Comparison of ENCODE assay signal across 19 cellular contexts in the genomic region with DNA sequence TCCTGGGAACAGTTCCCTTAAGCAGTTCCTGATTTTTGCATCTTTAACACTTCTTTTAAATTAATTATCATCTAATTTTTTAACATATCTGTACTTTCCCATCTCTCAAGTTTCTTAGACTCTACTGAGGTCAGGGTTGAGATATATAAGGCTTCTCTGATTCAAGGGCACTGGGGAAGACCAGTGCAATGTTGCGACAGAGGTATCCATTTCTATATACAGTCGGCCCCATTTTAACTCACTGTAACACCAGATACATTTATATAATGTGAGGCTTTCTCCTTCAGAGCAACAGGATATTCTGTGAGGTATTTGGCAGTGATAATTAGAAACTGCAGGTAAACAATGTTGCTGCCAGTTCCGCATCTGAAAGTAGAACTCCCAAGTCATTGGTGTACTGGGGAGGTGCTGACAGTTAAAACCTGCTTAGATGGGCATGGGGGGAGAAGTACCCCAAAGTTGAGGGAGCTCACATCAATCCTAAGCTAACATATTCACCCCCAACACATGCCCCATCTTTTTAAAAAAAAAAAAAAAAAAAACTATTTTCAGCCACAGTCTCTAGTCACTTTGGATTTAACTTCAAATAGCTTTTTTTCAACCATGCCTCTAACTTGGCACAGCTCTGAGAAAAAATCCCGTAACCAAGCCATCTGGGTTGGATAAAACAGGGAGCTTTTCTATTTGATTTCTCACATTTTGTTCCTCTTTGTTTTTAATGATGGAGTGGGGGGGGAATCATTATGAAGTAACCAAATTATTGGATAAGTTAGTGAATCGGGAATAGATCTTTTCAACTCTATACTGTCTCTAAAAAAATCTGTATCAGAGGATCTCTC.
DNase-seq lines count a peak whose midpoint lies in the region; ATAC-seq and TF ChIP-seq lines count a peak whose summit lies in the region.
"Had no signal": no experiment of that assay in that cellular context is flagged by ENCODE, and none has a peak within 500 bp of the region (broad histone marks: within the 10 kb centered on the region; RNA-seq: fewer than 3 reads in every experiment).

No MANE protein-coding gene starts in this region.

- H3K27me3 Mint-ChIP-seq in nephron (ENCODE audit: low read depth): no peaks in the 10 kb centered on the region
- H3K27me3 Mint-ChIP-seq in activated T-helper 2 cell treated with anti-CD3 and anti-CD28 coated beads, Interferon-gamma antibody, Interleukin-2, Interleukin-4, amounts not matched to agents 10 μg/mL and 5 μg/mL and 100 μg/mL, durations not matched to agents 14 hours and 24 hours and 36 hours (ENCODE audit: low read depth): no peaks in the 10 kb centered on the region
- H3K27me3 Mint-ChIP-seq: activated CD4-positive, alpha-beta T cell treated with anti-CD3 and anti-CD28 coated beads, Interleukin-2, amount 10 ng/mL, durations not matched to agents 24 days and 14 days; naive thymus-derived CD4-positive, alpha-beta T cell had no signal

- no peak for TF ChIP-seq CTCF in NB4 (IDR thresholded peaks at IDR 0.05; ENCODE audit: low read depth, low read length)
- no peak for TF ChIP-seq CTCF in nephron (IDR thresholded peaks at IDR 0.05; ENCODE audit: unreplicated experiment in 3 of 3)
- TF ChIP-seq CTCF in thoracic aorta (IDR thresholded peaks at IDR 0.05): no peak
- TF ChIP-seq CTCF in sigmoid colon (IDR thresholded peaks at IDR 0.05): no peak

- H3K4me1 ChIP-seq in thoracic aorta (ENCODE audit: control insufficient read depth in 1 of 2, low read depth in 2 of 2) (peaks cover 41 to 83% of the 10 kb centered on the region in 2 donors), sigmoid colon (peaks cover 0 to 71% (median 39%) of the 10 kb centered on the region in 4 donors)

- no peaks in the 10 kb centered on the region for H3K9me3 Mint-ChIP-seq in nephron
- H3K9me3 Mint-ChIP-seq in activated T-helper 2 cell treated with anti-CD3 and anti-CD28 coated beads, Interferon-gamma antibody, Interleukin-2, Interleukin-4, amounts not matched to agents 10 μg/mL and 5 μg/mL and 100 μg/mL, durations not matched to agents 14 hours and 24 hours and 36 hours: no peaks in the 10 kb centered on the region
- H3K9me3 Mint-ChIP-seq: activated CD4-positive, alpha-beta T cell treated with anti-CD3 and anti-CD28 coated beads, Interleukin-2, amount 10 ng/mL, durations not matched to agents 24 days and 14 days; activated naive CD4-positive, alpha-beta T cell treated with anti-CD3 and anti-CD28 coated beads, Interleukin-2, amount 50 U/mL, for 72 hours; activated T-helper 1 cell treated with anti-CD3 and anti-CD28 coated beads, Interleukin-12 subunit alpha, Interleukin-12 subunit beta, Interleukin-2, Interleukin-4 antibody, amounts not matched to agents 30 ng/mL and 10 ng/mL and 1 ng/mL, durations not matched to agents 14 hours and 24 hours and 36 hours; CD8-positive, alpha-beta T cell; naive thymus-derived CD4-positive, alpha-beta T cell had no signal

- no peak for TF ChIP-seq EP300 in sigmoid colon (IDR thresholded peaks at IDR 0.05)

- intact Hi-C loops in sigmoid colon (cut with DNase I): loop anchor here (5.0 kb wide), 1 partner anchor 43 kb away; no protein-coding TSS in a partner anchor
- intact Hi-C loops in activated T-helper 2 cell treated with anti-CD3 and anti-CD28 coated beads, Interferon-gamma antibody, Interleukin-2, Interleukin-4, amounts not matched to agents 10 μg/mL and 5 μg/mL and 100 μg/mL, durations not matched to agents 14 hours and 24 hours and 36 hours (cut with micrococcal nuclease): no loop called here

- H3K27ac Mint-ChIP-seq in nephron: peak overlapping the region; percentile 21 to 96 (median 92)
- H3K27ac Mint-ChIP-seq in activated T-helper 2 cell treated with anti-CD3 and anti-CD28 coated beads, Interferon-gamma antibody, Interleukin-2, Interleukin-4, amounts not matched to agents 10 μg/mL and 5 μg/mL and 100 μg/mL, durations not matched to agents 14 hours and 24 hours and 36 hours: no peak overlapping the region
- H3K27ac Mint-ChIP-seq: activated CD4-positive, alpha-beta T cell treated with anti-CD3 and anti-CD28 coated beads, Interleukin-2, amount 10 ng/mL, durations not matched to agents 24 days and 14 days; activated naive CD4-positive, alpha-beta T cell treated with anti-CD3 and anti-CD28 coated beads, Interleukin-2, amount 50 U/mL, for 72 hours; activated T-helper 1 cell treated with anti-CD3 and anti-CD28 coated beads, Interleukin-12 subunit alpha, Interleukin-12 subunit beta, Interleukin-2, Interleukin-4 antibody, amounts not matched to agents 30 ng/mL and 10 ng/mL and 1 ng/mL, durations not matched to agents 14 hours and 24 hours and 36 hours; CD8-positive, alpha-beta T cell; naive thymus-derived CD4-positive, alpha-beta T cell had no signal

- H3K4me3 ChIP-seq in NB4 (ENCODE audit: low read depth, low read length) (no peak overlapping the region), thoracic aorta (peak overlapping the region; percentile 48), sigmoid colon (no peak overlapping the region)

- TF ChIP-seq POLR2A in NB4 (IDR thresholded peaks at IDR 0.05; ENCODE audit: extremely low read depth, insufficient read length) (no peak), sigmoid colon (IDR thresholded peaks at IDR 0.05) (no peak)

- no peaks in the 10 kb centered on the region for H3K9me3 ChIP-seq in thoracic aorta
- no peaks in the 10 kb centered on the region for H3K9me3 ChIP-seq in sigmoid colon

- no peaks in the 10 kb centered on the region for H3K36me3 Mint-ChIP-seq in nephron (ENCODE audit: low read depth)
- H3K36me3 Mint-ChIP-seq in activated T-helper 2 cell treated with anti-CD3 and anti-CD28 coated beads, Interferon-gamma antibody, Interleukin-2, Interleukin-4, amounts not matched to agents 10 μg/mL and 5 μg/mL and 100 μg/mL, durations not matched to agents 14 hours and 24 hours and 36 hours (ENCODE audit: low read depth): no peaks in the 10 kb centered on the region
- H3K36me3 Mint-ChIP-seq: activated naive CD4-positive, alpha-beta T cell treated with anti-CD3 and anti-CD28 coated beads, Interleukin-2, amount 50 U/mL, for 72 hours; CD8-positive, alpha-beta T cell had no signal

- H3K4me3 Mint-ChIP-seq in nephron: no peak overlapping the region
- no peak overlapping the region for H3K4me3 Mint-ChIP-seq in activated T-helper 2 cell treated with anti-CD3 and anti-CD28 coated beads, Interferon-gamma antibody, Interleukin-2, Interleukin-4, amounts not matched to agents 10 μg/mL and 5 μg/mL and 100 μg/mL, durations not matched to agents 14 hours and 24 hours and 36 hours (ENCODE audit: low read depth)
- H3K4me3 Mint-ChIP-seq: activated CD4-positive, alpha-beta T cell treated with anti-CD3 and anti-CD28 coated beads, Interleukin-2, amount 10 ng/mL, durations not matched to agents 24 days and 14 days; activated T-helper 1 cell treated with anti-CD3 and anti-CD28 coated beads, Interleukin-12 subunit alpha, Interleukin-12 subunit beta, Interleukin-2, Interleukin-4 antibody, amounts not matched to agents 30 ng/mL and 10 ng/mL and 1 ng/mL, durations not matched to agents 14 hours and 24 hours and 36 hours; CD8-positive, alpha-beta T cell; naive thymus-derived CD4-positive, alpha-beta T cell had no signal

- no peaks in the 10 kb centered on the region for H3K27me3 ChIP-seq in thoracic aorta (replicated peaks; ENCODE audit: insufficient read depth)
- no peaks in the 10 kb centered on the region for H3K27me3 ChIP-seq in sigmoid colon

- H3K27ac ChIP-seq in thoracic aorta (peak overlapping the region; percentile 56 to 78), sigmoid colon (peak overlapping the region in 1 of 4 donors; percentile 42)

- 81 to 90% methylated on average over 5 of the region's 5 CpGs for WGBS in sigmoid colon, 2 donors

- peak; percentile 76 for ATAC-seq in thoracic aorta (ENCODE audit: insufficient number of reproducible peaks, low FRiP score, low read depth)
- ATAC-seq in HG02588 (IDR thresholded peaks at IDR 0.05; ENCODE audit: unreplicated experiment): no peak
- ATAC-seq: activated naive CD4-positive, alpha-beta T cell treated with anti-CD3 and anti-CD28 coated beads, Interleukin-2, amount 50 U/mL, for 72 hours; CD8-positive, alpha-beta T cell; left cardiac atrium; naive thymus-derived CD4-positive, alpha-beta T cell had no signal

- H3K36me3 ChIP-seq in thoracic aorta (no peaks in the 10 kb centered on the region), sigmoid colon (no peaks in the 10 kb centered on the region)

- H3K4me1 Mint-ChIP-seq in nephron: peaks cover 39% of the 10 kb centered on the region
- no peaks in the 10 kb centered on the region for H3K4me1 Mint-ChIP-seq in activated T-helper 2 cell treated with anti-CD3 and anti-CD28 coated beads, Interferon-gamma antibody, Interleukin-2, Interleukin-4, amounts not matched to agents 10 μg/mL and 5 μg/mL and 100 μg/mL, durations not matched to agents 14 hours and 24 hours and 36 hours (ENCODE audit: low read depth)
- H3K4me1 Mint-ChIP-seq: activated CD4-positive, alpha-beta T cell treated with anti-CD3 and anti-CD28 coated beads, Interleukin-2, amount 10 ng/mL, durations not matched to agents 24 days and 14 days; naive thymus-derived CD4-positive, alpha-beta T cell had no signal

- peak; percentile 15 for DNase-seq in NB4 (ENCODE audit: low read depth)
- DNase-seq in cerebellar nuclear complex (lab: John Stamatoyannopoulos, UW): peak; percentile 27 to 73
- DNase-seq in thoracic aorta (ENCODE audit: low spot score): no peak
- DNase-seq in sigmoid colon: no peak
- DNase-seq in SIG-M5 (lab: John Stamatoyannopoulos, UW): no peak
- no peak for DNase-seq in activated T-helper 2 cell treated with anti-CD3 and anti-CD28 coated beads, Interferon-gamma antibody, Interleukin-2, Interleukin-4, amounts not matched to agents 10 μg/mL and 5 μg/mL and 100 μg/mL, durations not matched to agents 14 hours and 24 hours and 36 hours (ENCODE audit: low spot score)
- DNase-seq: activated CD4-positive, alpha-beta T cell treated with anti-CD3 and anti-CD28 coated beads, Interleukin-2, amount 10 ng/mL, durations not matched to agents 24 days and 14 days; CD8-positive, alpha-beta T cell; Karpas-422; left cardiac atrium; mesenchymal stem cell; naive thymus-derived CD4-positive, alpha-beta T cell; NCI-H1105 treated with DMSO at 0.1 percent for 48 hours; right cardiac atrium; T-helper 2 cell had no signal

Comparison
In these comparisons a context has a peak if more than half of its experiments do, and no peak if none do; other contexts are left out.
1. DNase-seq: peak in NB4 (single experiment) and cerebellar nuclear complex (2 of 2); none in thoracic aorta (single experiment), sigmoid colon (single experiment), SIG-M5 (single experiment) and activated T-helper 2 cell treated with anti-CD3 and anti-CD28 coated beads, Interferon-gamma antibody, Interleukin-2, Interleukin-4, amounts not matched to agents 10 μg/mL and 5 μg/mL and 100 μg/mL, durations not matched to agents 14 hours and 24 hours and 36 hours (single experiment).